In the genomic region with DNA sequence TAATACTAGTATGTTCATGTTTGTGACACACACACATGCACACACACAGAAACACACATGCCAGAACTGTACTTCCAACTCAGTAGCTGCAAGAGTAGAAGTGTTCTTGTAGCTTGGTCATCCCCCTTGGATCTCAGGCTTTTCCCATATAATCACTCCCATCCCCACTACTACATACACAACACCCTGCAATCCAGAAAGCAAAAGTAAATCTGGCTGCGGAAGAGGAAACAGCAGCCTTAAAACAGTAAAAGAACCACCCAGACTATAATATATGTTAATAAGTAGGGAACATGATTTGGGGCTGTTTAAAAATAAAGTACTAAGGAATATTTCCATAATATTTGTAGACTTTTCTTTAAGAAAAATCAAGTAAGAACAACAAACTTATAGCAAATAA, we compare ENCODE assay signal across 16 cellular contexts.
DNase-seq lines count a peak whose midpoint lies in the region; ATAC-seq and TF ChIP-seq lines count a peak whose summit lies in the region.
"Had no signal": no experiment of that assay in that cellular context is flagged by ENCODE, and none has a peak within 500 bp of the region (broad histone marks: within the 10 kb centered on the region; RNA-seq: fewer than 3 reads in every experiment).

No MANE protein-coding gene starts in this region.

- peaks cover 1% of the 10 kb centered on the region for H3K79me1 ChIP-seq in mesenchymal stem cell (replicated peaks; ENCODE audit: low read length, poor library complexity, severe bottlenecking)

- no peak overlapping the region for H2AFZ ChIP-seq in mesenchymal stem cell (ENCODE audit: low read depth, low read length)

- intact Hi-C loops in activated CD4-positive, alpha-beta memory T cell treated with anti-CD3 and anti-CD28 coated beads for 36 hours (cut with micrococcal nuclease): no loop called here

- no peak overlapping the region for H2BK120ac ChIP-seq in mesenchymal stem cell (ENCODE audit: low read depth, low read length)

- H3K9me3 Mint-ChIP-seq in activated CD4-positive, alpha-beta memory T cell treated with anti-CD3 and anti-CD28 coated beads, Interleukin-2, amount 10 ng/mL, durations not matched to agents 7 days and 5 days: no peaks in the 10 kb centered on the region
- H3K9me3 Mint-ChIP-seq in activated CD4-positive, alpha-beta memory T cell treated with anti-CD3 and anti-CD28 coated beads for 36 hours: no peaks in the 10 kb centered on the region
- H3K9me3 Mint-ChIP-seq in chondrocyte (ENCODE audit: low read depth): no peaks in the 10 kb centered on the region
- H3K9me3 Mint-ChIP-seq: CD4-positive, alpha-beta T cell had no signal

- no peak overlapping the region for H2AK5ac ChIP-seq in mesenchymal stem cell (ENCODE audit: low read length, severe bottlenecking)

- H3K4me3 Mint-ChIP-seq in activated CD4-positive, alpha-beta memory T cell treated with anti-CD3 and anti-CD28 coated beads, Interleukin-2, amount 10 ng/mL, durations not matched to agents 7 days and 5 days: no peak overlapping the region
- H3K4me3 Mint-ChIP-seq in activated CD4-positive, alpha-beta memory T cell treated with anti-CD3 and anti-CD28 coated beads for 36 hours: no peak overlapping the region
- H3K4me3 Mint-ChIP-seq in chondrocyte (ENCODE audit: unreplicated experiment): no peak overlapping the region
- H3K4me3 Mint-ChIP-seq: CD4-positive, alpha-beta T cell had no signal

- no peak overlapping the region for H3K9ac ChIP-seq in mesenchymal stem cell (ENCODE audit: low read length)

- POLR2A ChIA-PET in activated CD4-positive, alpha-beta memory T cell treated with anti-CD3 and anti-CD28 coated beads, Interleukin-2, amount 10 ng/mL, durations not matched to agents 7 days and 5 days (lab: Charles Lee): no interaction called here
- POLR2A ChIA-PET in activated CD4-positive, alpha-beta memory T cell treated with anti-CD3 and anti-CD28 coated beads for 36 hours (lab: Charles Lee): no interaction called here

- no peak overlapping the region for H2BK5ac ChIP-seq in mesenchymal stem cell (ENCODE audit: low read depth, low read length, poor library complexity, severe bottlenecking)

- H3K4me2 ChIP-seq in mesenchymal stem cell (ENCODE audit: low read length, poor library complexity, severe bottlenecking): no peak overlapping the region

- H3K4me3 ChIP-seq in mesenchymal stem cell (ENCODE audit: insufficient read depth in 1 of 2, low read depth in 1 of 2, low read length in 2 of 2): no peak overlapping the region
- H3K4me3 ChIP-seq: HAP-1 had no signal

- no peak for DNase-seq in activated CD4-positive, alpha-beta memory T cell treated with anti-CD3 and anti-CD28 coated beads, Interleukin-2, amount 10 ng/mL, durations not matched to agents 7 days and 5 days
- no peak for DNase-seq in activated CD4-positive, alpha-beta memory T cell treated with anti-CD3 and anti-CD28 coated beads for 36 hours
- no peak for DNase-seq in chondrocyte (ENCODE audit: low spot score)
- no peak for DNase-seq in mesenchymal stem cell
- DNase-seq in T-helper 1 cell: no peak
- DNase-seq in NCI-H1694 treated with DMSO at 0.1 percent for 48 hours (lab: John Stamatoyannopoulos, UW): no peak
- no peak for DNase-seq in NCI-H526 (lab: John Stamatoyannopoulos, UW)
- DNase-seq: ACHN; C1 segment of cervical spinal cord; Calu3; CD4-positive, alpha-beta T cell; DMS 273 treated with DMSO at 0.1 percent for 48 hours; KBM-7 had no signal

- H2BK15ac ChIP-seq in mesenchymal stem cell (ENCODE audit: low read depth, poor library complexity, severe bottlenecking): no peak overlapping the region

- peak overlapping the region; percentile 79 for H3K27ac ChIP-seq in mesenchymal stem cell (ENCODE audit: low read length, poor library complexity, severe bottlenecking)
- H3K27ac ChIP-seq: 22Rv1 had no signal

- H3K18ac ChIP-seq in mesenchymal stem cell (ENCODE audit: low read depth in 1 of 2, low read length in 2 of 2): peak overlapping the region in 1 of 2 experiments; percentile 33

- no peak overlapping the region for H3K4ac ChIP-seq in mesenchymal stem cell (ENCODE audit: low read depth in 1 of 2, low read length in 2 of 2)

- CTCF ChIA-PET in activated CD4-positive, alpha-beta memory T cell treated with anti-CD3 and anti-CD28 coated beads, Interleukin-2, amount 10 ng/mL, durations not matched to agents 7 days and 5 days (lab: Charles Lee): no interaction called here
- CTCF ChIA-PET in activated CD4-positive, alpha-beta memory T cell treated with anti-CD3 and anti-CD28 coated beads for 36 hours (lab: Charles Lee): no interaction called here

- no peaks in the 10 kb centered on the region for H3K4me1 ChIP-seq in mesenchymal stem cell (ENCODE audit: control insufficient read depth, insufficient read depth, low read depth, low read length)

- peak overlapping the region; percentile 31 for H3K27ac Mint-ChIP-seq in activated CD4-positive, alpha-beta memory T cell treated with anti-CD3 and anti-CD28 coated beads, Interleukin-2, amount 10 ng/mL, durations not matched to agents 7 days and 5 days
- no peak overlapping the region for H3K27ac Mint-ChIP-seq in activated CD4-positive, alpha-beta memory T cell treated with anti-CD3 and anti-CD28 coated beads for 36 hours
- H3K27ac Mint-ChIP-seq in chondrocyte (ENCODE audit: unreplicated experiment): peak overlapping the region; percentile 3
- H3K27ac Mint-ChIP-seq: CD4-positive, alpha-beta T cell had no signal

- peaks cover 0 to 6% of the 10 kb centered on the region in 2 experiments for H3K36me3 ChIP-seq in mesenchymal stem cell (ENCODE audit: control insufficient read depth in 1 of 2, insufficient read depth in 2 of 2, low read depth in 1 of 2, low read length in 2 of 2)
- H3K36me3 ChIP-seq: HAP-1 had no signal

- H3K27me3 Mint-ChIP-seq in activated CD4-positive, alpha-beta memory T cell treated with anti-CD3 and anti-CD28 coated beads, Interleukin-2, amount 10 ng/mL, durations not matched to agents 7 days and 5 days: no peaks in the 10 kb centered on the region
- no peaks in the 10 kb centered on the region for H3K27me3 Mint-ChIP-seq in activated CD4-positive, alpha-beta memory T cell treated with anti-CD3 and anti-CD28 coated beads for 36 hours
- H3K27me3 Mint-ChIP-seq in chondrocyte (ENCODE audit: low read depth): no peaks in the 10 kb centered on the region
- H3K27me3 Mint-ChIP-seq: CD4-positive, alpha-beta T cell had no signal

- no peak overlapping the region for H4K8ac ChIP-seq in mesenchymal stem cell (ENCODE audit: low read length)

- no peak for ATAC-seq in HG02798 (IDR thresholded peaks at IDR 0.05; ENCODE audit: poor library complexity, unreplicated experiment)

- no peak overlapping the region for H3K14ac ChIP-seq in mesenchymal stem cell (ENCODE audit: low read length in 2 of 2)

- no CpG with 5 or more reads among the region's 1 CpG for WGBS in mesenchymal stem cell

- no peak overlapping the region for H3K23ac ChIP-seq in mesenchymal stem cell (ENCODE audit: low read length in 2 of 2)

- no peak overlapping the region for H4K91ac ChIP-seq in mesenchymal stem cell (ENCODE audit: low read length)

- peaks cover 12% of the 10 kb centered on the region for H3K36me3 Mint-ChIP-seq in activated CD4-positive, alpha-beta memory T cell treated with anti-CD3 and anti-CD28 coated beads, Interleukin-2, amount 10 ng/mL, durations not matched to agents 7 days and 5 days (ENCODE audit: low read depth)
- peaks cover 2% of the 10 kb centered on the region for H3K36me3 Mint-ChIP-seq in activated CD4-positive, alpha-beta memory T cell treated with anti-CD3 and anti-CD28 coated beads for 36 hours
- peaks cover 2% of the 10 kb centered on the region for H3K36me3 Mint-ChIP-seq in chondrocyte (ENCODE audit: low read depth)

- H2BK12ac ChIP-seq in mesenchymal stem cell (ENCODE audit: low read length in 2 of 2): peak overlapping the region in 1 of 2 experiments; percentile 31

- TF ChIP-seq CTCF in chondrocyte (IDR thresholded peaks at IDR 0.05): no peak

- peaks cover 0 to 7% of the 10 kb centered on the region in 2 experiments for H3K27me3 ChIP-seq in mesenchymal stem cell (ENCODE audit: control insufficient read depth in 1 of 2, insufficient read depth in 1 of 2, low read length in 2 of 2)

- no peaks in the 10 kb centered on the region for H3K9me3 ChIP-seq in mesenchymal stem cell (ENCODE audit: control insufficient read depth, low read length)
- H3K9me3 ChIP-seq: HAP-1 had no signal

- H3K4me1 Mint-ChIP-seq in activated CD4-positive, alpha-beta memory T cell treated with anti-CD3 and anti-CD28 coated beads, Interleukin-2, amount 10 ng/mL, durations not matched to agents 7 days and 5 days: peaks cover 9% of the 10 kb centered on the region
- peaks cover 31% of the 10 kb centered on the region for H3K4me1 Mint-ChIP-seq in activated CD4-positive, alpha-beta memory T cell treated with anti-CD3 and anti-CD28 coated beads for 36 hours (ENCODE audit: low read depth)
- peaks cover 42% of the 10 kb centered on the region for H3K4me1 Mint-ChIP-seq in chondrocyte (ENCODE audit: low read depth)
